ENCODE assay signal across 1 cellular context in the genomic region with DNA sequence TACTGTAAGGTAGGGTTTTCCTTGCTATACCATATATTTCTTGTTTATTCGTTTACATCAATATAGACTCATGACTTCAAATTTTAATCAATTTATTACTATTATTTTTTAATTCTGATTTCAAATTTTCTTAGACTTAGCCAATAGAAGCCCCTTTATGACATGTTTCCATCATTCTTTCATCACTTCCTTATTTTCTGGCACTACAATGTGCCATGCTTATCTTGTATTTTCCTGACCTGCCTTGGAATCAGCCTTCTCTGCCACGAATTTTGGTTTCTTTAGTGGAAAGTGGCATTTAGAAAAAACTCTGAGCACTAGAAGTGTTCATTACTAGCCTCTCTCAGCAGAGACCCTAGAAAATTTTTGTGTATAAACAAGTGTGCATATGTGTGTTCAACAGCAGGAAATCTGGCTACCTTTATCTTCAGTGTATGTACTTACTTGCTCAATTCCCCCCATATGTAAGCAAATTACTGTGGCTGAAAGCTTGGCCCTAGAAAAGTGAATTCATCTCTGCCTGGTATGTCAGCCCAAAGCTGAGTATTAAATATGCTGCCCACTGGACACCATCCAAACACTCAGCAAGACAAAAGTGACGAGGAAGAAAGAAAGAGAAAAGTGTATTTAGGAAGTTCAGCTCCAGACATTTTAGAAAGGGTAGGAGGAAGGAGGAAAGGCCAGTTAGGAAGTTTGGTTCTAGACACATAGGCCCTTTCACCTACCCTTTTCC.
TF ChIP-seq lines count a peak whose summit lies in the region.

No MANE protein-coding gene starts in this region.

TF ChIP-seq in HepG2, 621 proteins besides CTCF, POLR2A, EP300 and RAD21 (continued from another document and continues in another):
- TF ChIP-seq, protein P1, sequence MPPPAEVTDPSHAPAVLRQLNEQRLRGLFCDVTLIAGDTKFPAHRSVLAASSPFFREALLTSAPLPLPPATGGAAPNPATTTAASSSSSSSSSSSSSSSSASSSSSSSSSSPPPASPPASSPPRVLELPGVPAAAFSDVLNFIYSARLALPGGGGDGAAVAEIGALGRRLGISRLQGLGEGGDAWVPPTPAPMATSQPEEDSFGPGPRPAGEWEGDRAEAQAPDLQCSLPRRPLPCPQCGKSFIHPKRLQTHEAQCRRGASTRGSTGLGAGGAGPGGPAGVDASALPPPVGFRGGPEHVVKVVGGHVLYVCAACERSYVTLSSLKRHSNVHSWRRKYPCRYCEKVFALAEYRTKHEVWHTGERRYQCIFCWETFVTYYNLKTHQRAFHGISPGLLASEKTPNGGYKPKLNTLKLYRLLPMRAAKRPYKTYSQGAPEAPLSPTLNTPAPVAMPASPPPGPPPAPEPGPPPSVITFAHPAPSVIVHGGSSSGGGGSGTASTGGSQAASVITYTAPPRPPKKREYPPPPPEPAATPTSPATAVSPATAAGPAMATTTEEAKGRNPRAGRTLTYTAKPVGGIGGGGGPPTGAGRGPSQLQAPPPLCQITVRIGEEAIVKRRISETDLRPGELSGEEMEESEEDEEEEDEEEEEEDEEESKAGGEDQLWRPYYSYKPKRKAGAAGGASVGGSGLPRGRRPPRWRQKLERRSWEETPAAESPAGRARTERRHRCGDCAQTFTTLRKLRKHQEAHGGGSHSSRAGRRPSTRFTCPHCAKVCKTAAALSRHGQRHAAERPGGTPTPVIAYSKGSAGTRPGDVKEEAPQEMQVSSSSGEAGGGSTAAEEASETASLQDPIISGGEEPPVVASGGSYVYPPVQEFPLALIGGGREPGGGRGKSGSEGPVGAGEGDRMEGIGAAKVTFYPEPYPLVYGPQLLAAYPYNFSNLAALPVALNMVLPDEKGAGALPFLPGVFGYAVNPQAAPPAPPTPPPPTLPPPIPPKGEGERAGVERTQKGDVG (CRISPR knock-in tag; IDR thresholded peaks at IDR 0.05; ENCODE audit: borderline replicate concordance): no peak
- TF ChIP-seq ZEB1 (IDR thresholded peaks at IDR 0.05; ENCODE audit: insufficient replicate concordance, low read depth) (no peak), ZNF501 (CRISPR knock-in tag; IDR thresholded peaks at IDR 0.05) (no peak), ZNF749 (CRISPR knock-in tag; IDR thresholded peaks at IDR 0.05; ENCODE audit: borderline replicate concordance) (no peak), GTF3A (CRISPR knock-in tag; conservative IDR thresholded peaks at IDR 0.05) (no peak), TP53 (CRISPR knock-in tag; conservative IDR thresholded peaks at IDR 0.05) (no peak), ZSCAN20 (CRISPR knock-in tag; IDR thresholded peaks at IDR 0.05; ENCODE audit: borderline replicate concordance) (no peak), ZFYVE20 (CRISPR knock-in tag; IDR thresholded peaks at IDR 0.05; ENCODE audit: borderline replicate concordance, low read depth) (no peak), HNRNPK (IDR thresholded peaks at IDR 0.05; ENCODE audit: low read depth, low read length, poor library complexity, severe bottlenecking) (no peak), KDM4B (CRISPR knock-in tag; IDR thresholded peaks at IDR 0.05) (no peak), TAF15 (IDR thresholded peaks at IDR 0.05; ENCODE audit: low read depth, low read length, poor library complexity, severe bottlenecking) (no peak), KAT8 (CRISPR knock-in tag; IDR thresholded peaks at IDR 0.05) (no peak), BRCA1 (CRISPR knock-in tag; IDR thresholded peaks at IDR 0.05) (no peak), ZBTB38 (CRISPR knock-in tag; IDR thresholded peaks at IDR 0.05) (no peak), NFKB2 (CRISPR knock-in tag; IDR thresholded peaks at IDR 0.05; ENCODE audit: borderline replicate concordance) (no peak), ZNF816 (CRISPR knock-in tag; IDR thresholded peaks at IDR 0.05; ENCODE audit: borderline replicate concordance) (peak; percentile 60; the same call in 1 of the 2 replicates), SP140L (CRISPR knock-in tag; IDR thresholded peaks at IDR 0.05; ENCODE audit: borderline replicate concordance) (no peak), EZH2 (conservative IDR thresholded peaks at IDR 0.05; ENCODE audit: low read depth, low read length) (no peak), TOPORS (CRISPR knock-in tag; IDR thresholded peaks at IDR 0.05) (no peak), SRSF1 (optimal IDR thresholded peaks at IDR 0.05; ENCODE audit: low read depth, low read length) (no peak), POLR2G (IDR thresholded peaks at IDR 0.05; ENCODE audit: low read depth, low read length) (no peak), ZNF205 (CRISPR knock-in tag; IDR thresholded peaks at IDR 0.05) (no peak), CREM (IDR thresholded peaks at IDR 0.05) (0 out of 2 replicates have a peak, but pooled peaks have one; percentile 17), CREM (CRISPR knock-in tag; IDR thresholded peaks at IDR 0.05) (no peak)
- TF ChIP-seq, protein P2, sequence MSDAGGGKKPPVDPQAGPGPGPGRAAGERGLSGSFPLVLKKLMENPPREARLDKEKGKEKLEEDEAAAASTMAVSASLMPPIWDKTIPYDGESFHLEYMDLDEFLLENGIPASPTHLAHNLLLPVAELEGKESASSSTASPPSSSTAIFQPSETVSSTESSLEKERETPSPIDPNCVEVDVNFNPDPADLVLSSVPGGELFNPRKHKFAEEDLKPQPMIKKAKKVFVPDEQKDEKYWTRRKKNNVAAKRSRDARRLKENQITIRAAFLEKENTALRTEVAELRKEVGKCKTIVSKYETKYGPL (CRISPR knock-in tag; IDR thresholded peaks at IDR 0.05): no peak
- TF ChIP-seq, protein P3, sequence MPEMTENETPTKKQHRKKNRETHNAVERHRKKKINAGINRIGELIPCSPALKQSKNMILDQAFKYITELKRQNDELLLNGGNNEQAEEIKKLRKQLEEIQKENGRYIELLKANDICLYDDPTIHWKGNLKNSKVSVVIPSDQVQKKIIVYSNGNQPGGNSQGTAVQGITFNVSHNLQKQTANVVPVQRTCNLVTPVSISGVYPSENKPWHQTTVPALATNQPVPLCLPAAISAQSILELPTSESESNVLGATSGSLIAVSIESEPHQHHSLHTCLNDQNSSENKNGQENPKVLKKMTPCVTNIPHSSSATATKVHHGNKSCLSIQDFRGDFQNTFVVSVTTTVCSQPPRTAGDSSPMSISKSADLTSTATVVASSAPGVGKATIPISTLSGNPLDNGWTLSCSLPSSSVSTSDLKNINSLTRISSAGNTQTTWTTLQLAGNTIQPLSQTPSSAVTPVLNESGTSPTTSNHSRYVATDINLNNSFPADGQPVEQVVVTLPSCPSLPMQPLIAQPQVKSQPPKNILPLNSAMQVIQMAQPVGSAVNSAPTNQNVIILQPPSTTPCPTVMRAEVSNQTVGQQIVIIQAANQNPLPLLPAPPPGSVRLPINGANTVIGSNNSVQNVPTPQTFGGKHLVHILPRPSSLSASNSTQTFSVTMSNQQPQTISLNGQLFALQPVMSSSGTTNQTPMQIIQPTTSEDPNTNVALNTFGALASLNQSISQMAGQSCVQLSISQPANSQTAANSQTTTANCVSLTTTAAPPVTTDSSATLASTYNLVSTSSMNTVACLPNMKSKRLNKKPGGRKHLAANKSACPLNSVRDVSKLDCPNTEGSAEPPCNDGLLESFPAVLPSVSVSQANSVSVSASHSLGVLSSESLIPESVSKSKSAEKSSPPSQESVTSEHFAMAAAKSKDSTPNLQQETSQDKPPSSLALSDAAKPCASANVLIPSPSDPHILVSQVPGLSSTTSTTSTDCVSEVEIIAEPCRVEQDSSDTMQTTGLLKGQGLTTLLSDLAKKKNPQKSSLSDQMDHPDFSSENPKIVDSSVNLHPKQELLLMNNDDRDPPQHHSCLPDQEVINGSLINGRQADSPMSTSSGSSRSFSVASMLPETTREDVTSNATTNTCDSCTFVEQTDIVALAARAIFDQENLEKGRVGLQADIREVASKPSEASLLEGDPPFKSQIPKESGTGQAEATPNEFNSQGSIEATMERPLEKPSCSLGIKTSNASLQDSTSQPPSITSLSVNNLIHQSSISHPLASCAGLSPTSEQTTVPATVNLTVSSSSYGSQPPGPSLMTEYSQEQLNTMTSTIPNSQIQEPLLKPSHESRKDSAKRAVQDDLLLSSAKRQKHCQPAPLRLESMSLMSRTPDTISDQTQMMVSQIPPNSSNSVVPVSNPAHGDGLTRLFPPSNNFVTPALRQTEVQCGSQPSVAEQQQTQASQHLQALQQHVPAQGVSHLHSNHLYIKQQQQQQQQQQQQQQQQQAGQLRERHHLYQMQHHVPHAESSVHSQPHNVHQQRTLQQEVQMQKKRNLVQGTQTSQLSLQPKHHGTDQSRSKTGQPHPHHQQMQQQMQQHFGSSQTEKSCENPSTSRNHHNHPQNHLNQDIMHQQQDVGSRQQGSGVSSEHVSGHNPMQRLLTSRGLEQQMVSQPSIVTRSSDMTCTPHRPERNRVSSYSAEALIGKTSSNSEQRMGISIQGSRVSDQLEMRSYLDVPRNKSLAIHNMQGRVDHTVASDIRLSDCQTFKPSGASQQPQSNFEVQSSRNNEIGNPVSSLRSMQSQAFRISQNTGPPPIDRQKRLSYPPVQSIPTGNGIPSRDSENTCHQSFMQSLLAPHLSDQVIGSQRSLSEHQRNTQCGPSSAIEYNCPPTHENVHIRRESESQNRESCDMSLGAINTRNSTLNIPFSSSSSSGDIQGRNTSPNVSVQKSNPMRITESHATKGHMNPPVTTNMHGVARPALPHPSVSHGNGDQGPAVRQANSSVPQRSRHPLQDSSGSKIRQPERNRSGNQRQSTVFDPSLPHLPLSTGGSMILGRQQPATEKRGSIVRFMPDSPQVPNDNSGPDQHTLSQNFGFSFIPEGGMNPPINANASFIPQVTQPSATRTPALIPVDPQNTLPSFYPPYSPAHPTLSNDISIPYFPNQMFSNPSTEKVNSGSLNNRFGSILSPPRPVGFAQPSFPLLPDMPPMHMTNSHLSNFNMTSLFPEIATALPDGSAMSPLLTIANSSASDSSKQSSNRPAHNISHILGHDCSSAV (CRISPR knock-in tag; IDR thresholded peaks at IDR 0.05; ENCODE audit: borderline replicate concordance): no peak
- TF ChIP-seq, protein P4, sequence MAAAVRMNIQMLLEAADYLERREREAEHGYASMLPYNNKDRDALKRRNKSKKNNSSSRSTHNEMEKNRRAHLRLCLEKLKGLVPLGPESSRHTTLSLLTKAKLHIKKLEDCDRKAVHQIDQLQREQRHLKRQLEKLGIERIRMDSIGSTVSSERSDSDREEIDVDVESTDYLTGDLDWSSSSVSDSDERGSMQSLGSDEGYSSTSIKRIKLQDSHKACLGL (CRISPR knock-in tag; IDR thresholded peaks at IDR 0.05): no peak
- TF ChIP-seq, protein P5, sequence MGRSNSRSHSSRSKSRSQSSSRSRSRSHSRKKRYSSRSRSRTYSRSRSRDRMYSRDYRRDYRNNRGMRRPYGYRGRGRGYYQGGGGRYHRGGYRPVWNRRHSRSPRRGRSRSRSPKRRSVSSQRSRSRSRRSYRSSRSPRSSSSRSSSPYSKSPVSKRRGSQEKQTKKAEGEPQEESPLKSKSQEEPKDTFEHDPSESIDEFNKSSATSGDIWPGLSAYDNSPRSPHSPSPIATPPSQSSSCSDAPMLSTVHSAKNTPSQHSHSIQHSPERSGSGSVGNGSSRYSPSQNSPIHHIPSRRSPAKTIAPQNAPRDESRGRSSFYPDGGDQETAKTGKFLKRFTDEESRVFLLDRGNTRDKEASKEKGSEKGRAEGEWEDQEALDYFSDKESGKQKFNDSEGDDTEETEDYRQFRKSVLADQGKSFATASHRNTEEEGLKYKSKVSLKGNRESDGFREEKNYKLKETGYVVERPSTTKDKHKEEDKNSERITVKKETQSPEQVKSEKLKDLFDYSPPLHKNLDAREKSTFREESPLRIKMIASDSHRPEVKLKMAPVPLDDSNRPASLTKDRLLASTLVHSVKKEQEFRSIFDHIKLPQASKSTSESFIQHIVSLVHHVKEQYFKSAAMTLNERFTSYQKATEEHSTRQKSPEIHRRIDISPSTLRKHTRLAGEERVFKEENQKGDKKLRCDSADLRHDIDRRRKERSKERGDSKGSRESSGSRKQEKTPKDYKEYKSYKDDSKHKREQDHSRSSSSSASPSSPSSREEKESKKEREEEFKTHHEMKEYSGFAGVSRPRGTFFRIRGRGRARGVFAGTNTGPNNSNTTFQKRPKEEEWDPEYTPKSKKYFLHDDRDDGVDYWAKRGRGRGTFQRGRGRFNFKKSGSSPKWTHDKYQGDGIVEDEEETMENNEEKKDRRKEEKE (IDR thresholded peaks at IDR 0.05): no peak
- TF ChIP-seq, protein P6, sequence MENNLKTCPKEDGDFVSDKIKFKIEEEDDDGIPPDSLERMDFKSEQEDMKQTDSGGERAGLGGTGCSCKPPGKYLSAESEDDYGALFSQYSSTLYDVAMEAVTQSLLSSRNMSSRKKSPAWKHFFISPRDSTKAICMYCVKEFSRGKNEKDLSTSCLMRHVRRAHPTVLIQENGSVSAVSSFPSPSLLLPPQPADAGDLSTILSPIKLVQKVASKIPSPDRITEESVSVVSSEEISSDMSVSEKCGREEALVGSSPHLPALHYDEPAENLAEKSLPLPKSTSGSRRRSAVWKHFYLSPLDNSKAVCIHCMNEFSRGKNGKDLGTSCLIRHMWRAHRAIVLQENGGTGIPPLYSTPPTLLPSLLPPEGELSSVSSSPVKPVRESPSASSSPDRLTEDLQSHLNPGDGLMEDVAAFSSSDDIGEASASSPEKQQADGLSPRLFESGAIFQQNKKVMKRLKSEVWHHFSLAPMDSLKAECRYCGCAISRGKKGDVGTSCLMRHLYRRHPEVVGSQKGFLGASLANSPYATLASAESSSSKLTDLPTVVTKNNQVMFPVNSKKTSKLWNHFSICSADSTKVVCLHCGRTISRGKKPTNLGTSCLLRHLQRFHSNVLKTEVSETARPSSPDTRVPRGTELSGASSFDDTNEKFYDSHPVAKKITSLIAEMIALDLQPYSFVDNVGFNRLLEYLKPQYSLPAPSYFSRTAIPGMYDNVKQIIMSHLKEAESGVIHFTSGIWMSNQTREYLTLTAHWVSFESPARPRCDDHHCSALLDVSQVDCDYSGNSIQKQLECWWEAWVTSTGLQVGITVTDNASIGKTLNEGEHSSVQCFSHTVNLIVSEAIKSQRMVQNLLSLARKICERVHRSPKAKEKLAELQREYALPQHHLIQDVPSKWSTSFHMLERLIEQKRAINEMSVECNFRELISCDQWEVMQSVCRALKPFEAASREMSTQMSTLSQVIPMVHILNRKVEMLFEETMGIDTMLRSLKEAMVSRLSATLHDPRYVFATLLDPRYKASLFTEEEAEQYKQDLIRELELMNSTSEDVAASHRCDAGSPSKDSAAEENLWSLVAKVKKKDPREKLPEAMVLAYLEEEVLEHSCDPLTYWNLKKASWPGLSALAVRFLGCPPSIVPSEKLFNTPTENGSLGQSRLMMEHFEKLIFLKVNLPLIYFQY (CRISPR knock-in tag; IDR thresholded peaks at IDR 0.05; ENCODE audit: borderline replicate concordance): no peak
- TF ChIP-seq, protein P7, sequence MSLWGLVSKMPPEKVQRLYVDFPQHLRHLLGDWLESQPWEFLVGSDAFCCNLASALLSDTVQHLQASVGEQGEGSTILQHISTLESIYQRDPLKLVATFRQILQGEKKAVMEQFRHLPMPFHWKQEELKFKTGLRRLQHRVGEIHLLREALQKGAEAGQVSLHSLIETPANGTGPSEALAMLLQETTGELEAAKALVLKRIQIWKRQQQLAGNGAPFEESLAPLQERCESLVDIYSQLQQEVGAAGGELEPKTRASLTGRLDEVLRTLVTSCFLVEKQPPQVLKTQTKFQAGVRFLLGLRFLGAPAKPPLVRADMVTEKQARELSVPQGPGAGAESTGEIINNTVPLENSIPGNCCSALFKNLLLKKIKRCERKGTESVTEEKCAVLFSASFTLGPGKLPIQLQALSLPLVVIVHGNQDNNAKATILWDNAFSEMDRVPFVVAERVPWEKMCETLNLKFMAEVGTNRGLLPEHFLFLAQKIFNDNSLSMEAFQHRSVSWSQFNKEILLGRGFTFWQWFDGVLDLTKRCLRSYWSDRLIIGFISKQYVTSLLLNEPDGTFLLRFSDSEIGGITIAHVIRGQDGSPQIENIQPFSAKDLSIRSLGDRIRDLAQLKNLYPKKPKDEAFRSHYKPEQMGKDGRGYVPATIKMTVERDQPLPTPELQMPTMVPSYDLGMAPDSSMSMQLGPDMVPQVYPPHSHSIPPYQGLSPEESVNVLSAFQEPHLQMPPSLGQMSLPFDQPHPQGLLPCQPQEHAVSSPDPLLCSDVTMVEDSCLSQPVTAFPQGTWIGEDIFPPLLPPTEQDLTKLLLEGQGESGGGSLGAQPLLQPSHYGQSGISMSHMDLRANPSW (CRISPR knock-in tag; IDR thresholded peaks at IDR 0.05; ENCODE audit: borderline replicate concordance): no peak
- TF ChIP-seq, protein P8, sequence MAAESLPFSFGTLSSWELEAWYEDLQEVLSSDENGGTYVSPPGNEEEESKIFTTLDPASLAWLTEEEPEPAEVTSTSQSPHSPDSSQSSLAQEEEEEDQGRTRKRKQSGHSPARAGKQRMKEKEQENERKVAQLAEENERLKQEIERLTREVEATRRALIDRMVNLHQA (CRISPR knock-in tag; IDR thresholded peaks at IDR 0.05): no peak
